In genomic region chr5:16881253-16881652, GRCh38 we compare ENCODE assay signal across 1 cellular context.
TF ChIP-seq lines count a peak whose summit lies in the region.

No MANE protein-coding gene starts in this region.

TF ChIP-seq in liver, 16 proteins besides CTCF, POLR2A, EP300 and RAD21 (continued from another document):
- TF ChIP-seq REST (IDR thresholded peaks at IDR 0.05): peak; percentile 19
- peak; percentile 68 for TF ChIP-seq FOXA2 (IDR thresholded peaks at IDR 0.05)
- peak in 1 of 2 donors; percentile 24 for TF ChIP-seq JUND (IDR thresholded peaks at IDR 0.05)
- TF ChIP-seq MAX (IDR thresholded peaks at IDR 0.05): no peak
- no peak for TF ChIP-seq GABPA (IDR thresholded peaks at IDR 0.05 in 1 of 2, conservative IDR thresholded peaks at IDR 0.05 in 1 of 2)
- TF ChIP-seq EGR1 (IDR thresholded peaks at IDR 0.05; ENCODE audit: low read depth in 2 of 2): no peak
